Comparison of ENCODE assay signal across 21 cellular contexts in genomic region chr4:84956014-84956413, GRCh38. TPM values are rescaled to one million over a fixed set of nuclear protein-coding genes. Genes with fewer than 3 reads are reported as not detected.
A peak's percentile ranks its signal among the peaks of the same experiment; 100 is the strongest.
DNase-seq lines count a peak whose midpoint lies in the region; ATAC-seq, FAIRE-seq and TF ChIP-seq lines count a peak whose summit lies in the region.
"Had no signal": no experiment of that assay in that cellular context is flagged by ENCODE, and none has a peak within 500 bp of the region (broad histone marks: within the 10 kb centered on the region; RNA-seq: fewer than 3 reads in every experiment).

No MANE protein-coding gene starts in this region.

- H3K9me3 Mint-ChIP-seq in mesothelial cell of epicardium: no peaks in the 10 kb centered on the region
- H3K9me3 Mint-ChIP-seq in stimulated activated naive B cell treated with anti-CD40 and anti-IgM and Interleukin-4, amounts not matched to agents 10 μg/mL and 1 μg/mL and 100 μg/mL, for 72 hours: no peaks in the 10 kb centered on the region
- no peaks in the 10 kb centered on the region for H3K9me3 Mint-ChIP-seq in activated CD4-positive, alpha-beta memory T cell treated with anti-CD3 and anti-CD28 coated beads, Interleukin-2, amount 10 ng/mL, durations not matched to agents 7 days and 5 days
- H3K9me3 Mint-ChIP-seq: activated T-helper 2 cell treated with anti-CD3 and anti-CD28 coated beads, Interferon-gamma antibody, Interleukin-2, Interleukin-4, amounts not matched to agents 10 μg/mL and 5 μg/mL and 100 μg/mL, durations not matched to agents 14 hours and 24 hours and 36 hours; central memory CD8-positive, alpha-beta T cell had no signal

- peak overlapping the region; percentile 31 for H3K27ac Mint-ChIP-seq in mesothelial cell of epicardium
- no peak overlapping the region for H3K27ac Mint-ChIP-seq in stimulated activated naive B cell treated with anti-CD40 and anti-IgM and Interleukin-4, amounts not matched to agents 10 μg/mL and 1 μg/mL and 100 μg/mL, for 72 hours
- no peak overlapping the region for H3K27ac Mint-ChIP-seq in activated CD4-positive, alpha-beta memory T cell treated with anti-CD3 and anti-CD28 coated beads, Interleukin-2, amount 10 ng/mL, durations not matched to agents 7 days and 5 days
- H3K27ac Mint-ChIP-seq: activated T-helper 2 cell treated with anti-CD3 and anti-CD28 coated beads, Interferon-gamma antibody, Interleukin-2, Interleukin-4, amounts not matched to agents 10 μg/mL and 5 μg/mL and 100 μg/mL, durations not matched to agents 14 hours and 24 hours and 36 hours; effector memory CD8-positive, alpha-beta T cell; natural killer cell; T-helper 17 cell had no signal

- no peaks in the 10 kb centered on the region for H3K27me3 ChIP-seq in HL-60 (ENCODE audit: insufficient read depth, poor library complexity, severe bottlenecking)
- H3K27me3 ChIP-seq in bronchial epithelial cell (ENCODE audit: control insufficient read depth, insufficient read depth, low read length): no peaks in the 10 kb centered on the region

- CTCF ChIA-PET in activated CD4-positive, alpha-beta memory T cell treated with anti-CD3 and anti-CD28 coated beads, Interleukin-2, amount 10 ng/mL, durations not matched to agents 7 days and 5 days (lab: Charles Lee): no interaction called here

- no peak overlapping the region for H3K4me3 Mint-ChIP-seq in mesothelial cell of epicardium
- H3K4me3 Mint-ChIP-seq in stimulated activated naive B cell treated with anti-CD40 and anti-IgM and Interleukin-4, amounts not matched to agents 10 μg/mL and 1 μg/mL and 100 μg/mL, for 72 hours: no peak overlapping the region
- no peak overlapping the region for H3K4me3 Mint-ChIP-seq in activated CD4-positive, alpha-beta memory T cell treated with anti-CD3 and anti-CD28 coated beads, Interleukin-2, amount 10 ng/mL, durations not matched to agents 7 days and 5 days
- H3K4me3 Mint-ChIP-seq: central memory CD8-positive, alpha-beta T cell; effector memory CD8-positive, alpha-beta T cell; natural killer cell; T-helper 17 cell had no signal

- H3K4me1 Mint-ChIP-seq in mesothelial cell of epicardium: peaks cover 45% of the 10 kb centered on the region
- no peaks in the 10 kb centered on the region for H3K4me1 Mint-ChIP-seq in stimulated activated naive B cell treated with anti-CD40 and anti-IgM and Interleukin-4, amounts not matched to agents 10 μg/mL and 1 μg/mL and 100 μg/mL, for 72 hours
- no peaks in the 10 kb centered on the region for H3K4me1 Mint-ChIP-seq in activated CD4-positive, alpha-beta memory T cell treated with anti-CD3 and anti-CD28 coated beads, Interleukin-2, amount 10 ng/mL, durations not matched to agents 7 days and 5 days
- H3K4me1 Mint-ChIP-seq: central memory CD8-positive, alpha-beta T cell; natural killer cell; T-helper 17 cell had no signal

- FAIRE-seq in bronchial epithelial cell (lab: Jason Lieb, UNC): no peak
- FAIRE-seq: A549 had no signal

- H3K27me3 Mint-ChIP-seq in mesothelial cell of epicardium (ENCODE audit: low read depth): no peaks in the 10 kb centered on the region
- peaks cover 0 to 6% of the 10 kb centered on the region in 2 donors for H3K27me3 Mint-ChIP-seq in stimulated activated naive B cell treated with anti-CD40 and anti-IgM and Interleukin-4, amounts not matched to agents 10 μg/mL and 1 μg/mL and 100 μg/mL, for 72 hours
- H3K27me3 Mint-ChIP-seq in activated CD4-positive, alpha-beta memory T cell treated with anti-CD3 and anti-CD28 coated beads, Interleukin-2, amount 10 ng/mL, durations not matched to agents 7 days and 5 days: no peaks in the 10 kb centered on the region
- H3K27me3 Mint-ChIP-seq: central memory CD8-positive, alpha-beta T cell; effector memory CD8-positive, alpha-beta T cell had no signal

- H3K27ac ChIP-seq in HL-60 (replicated peaks): no peak overlapping the region
- H3K27ac ChIP-seq: C4-2B, KMS-11 had no signal

- ATAC-seq in stimulated activated naive B cell treated with anti-CD40 and anti-IgM and Interleukin-4, amounts not matched to agents 10 μg/mL and 1 μg/mL and 100 μg/mL, for 72 hours (replicated peaks): no peak
- ATAC-seq: A549; activated CD4-positive, CD25-positive, alpha-beta regulatory T cell treated with anti-CD3 and anti-CD28 coated beads, Interleukin-2, amount 50 U/mL, for 24 hours; effector memory CD8-positive, alpha-beta T cell; natural killer cell; T-helper 17 cell had no signal

- TF ChIP-seq CTCF in HL-60 (IDR thresholded peaks at IDR 0.05; ENCODE audit: insufficient read depth, low read length): no peak
- no peak for TF ChIP-seq CTCF in bronchial epithelial cell (IDR thresholded peaks at IDR 0.05; ENCODE audit: insufficient read depth, low read length, severe bottlenecking)
- no peak for TF ChIP-seq CTCF in mesothelial cell of epicardium (IDR thresholded peaks at IDR 0.05; ENCODE audit: unreplicated experiment)

- peak; percentile 20 for DNase-seq in NCI-H1105 treated with DMSO at 0.1 percent for 48 hours (lab: John Stamatoyannopoulos, UW)
- DNase-seq in NCI-H1105 (lab: John Stamatoyannopoulos, UW): no peak
- peak; percentile 39 to 71 for DNase-seq in HL-60 (ENCODE audit: low read depth in 1 of 2, low spot score in 1 of 2)
- DNase-seq in bronchial epithelial cell (ENCODE audit: low read depth): peak; percentile 74
- DNase-seq in mesothelial cell of epicardium (ENCODE audit: low spot score in 2 of 2, unreplicated experiment in 2 of 2): no peak
- DNase-seq in stimulated activated naive B cell treated with anti-CD40 and anti-IgM and Interleukin-4, amounts not matched to agents 10 μg/mL and 1 μg/mL and 100 μg/mL, for 72 hours: no peak
- DNase-seq in NCI-H2227 treated with DMSO at 0.1 percent for 48 hours (lab: John Stamatoyannopoulos, UW): no peak
- no peak for DNase-seq in activated CD4-positive, alpha-beta memory T cell treated with anti-CD3 and anti-CD28 coated beads, Interleukin-2, amount 10 ng/mL, durations not matched to agents 7 days and 5 days
- DNase-seq: effector memory CD8-positive, alpha-beta T cell; EL; natural killer cell; NCI-H187 treated with DMSO at 0.1 percent for 48 hours; retina; T-helper 17 cell had no signal

- no peaks in the 10 kb centered on the region for H3K36me3 ChIP-seq in bronchial epithelial cell (ENCODE audit: control insufficient read depth, insufficient read depth, low read length)

- H3K4me3 ChIP-seq in HL-60 (replicated peaks; ENCODE audit: insufficient read depth, low read length) (no peak overlapping the region), bronchial epithelial cell (ENCODE audit: low read depth, low read length) (no peak overlapping the region)
- H3K4me3 ChIP-seq: A549, lung had no signal

- POLR2A ChIA-PET in activated CD4-positive, alpha-beta memory T cell treated with anti-CD3 and anti-CD28 coated beads, Interleukin-2, amount 10 ng/mL, durations not matched to agents 7 days and 5 days (lab: Charles Lee): no interaction called here

- H3K36me3 Mint-ChIP-seq in mesothelial cell of epicardium: no peaks in the 10 kb centered on the region
- H3K36me3 Mint-ChIP-seq in stimulated activated naive B cell treated with anti-CD40 and anti-IgM and Interleukin-4, amounts not matched to agents 10 μg/mL and 1 μg/mL and 100 μg/mL, for 72 hours: no peaks in the 10 kb centered on the region
- H3K36me3 Mint-ChIP-seq in activated CD4-positive, alpha-beta memory T cell treated with anti-CD3 and anti-CD28 coated beads, Interleukin-2, amount 10 ng/mL, durations not matched to agents 7 days and 5 days (ENCODE audit: low read depth): no peaks in the 10 kb centered on the region
- H3K36me3 Mint-ChIP-seq: natural killer cell had no signal

RNA-seq across cellular contexts. Expression of gene WDFY3, which starts 10.5 kb away (rescaled TPM):
- total RNA-seq in bronchial epithelial cell (33.2 and 50.4 TPM in 2 replicates), mesothelial cell of epicardium (102 to 115 TPM (median 104 TPM) in 3 replicates)
- total RNA-seq in activated CD4-positive, alpha-beta memory T cell treated with anti-CD3 and anti-CD28 coated beads, Interleukin-2, amount 10 ng/mL, durations not matched to agents 7 days and 5 days: 1 to 10 TPM; 1.4 to 1.5 TPM

Comparison
In these comparisons a context has a peak if more than half of its experiments do, and no peak if none do; other contexts are left out.
1. DNase-seq: peak in NCI-H1105 treated with DMSO at 0.1 percent for 48 hours (single experiment), HL-60 (2 of 2) and bronchial epithelial cell (single experiment); none in NCI-H1105 (single experiment), mesothelial cell of epicardium (0 of 2), stimulated activated naive B cell treated with anti-CD40 and anti-IgM and Interleukin-4, amounts not matched to agents 10 μg/mL and 1 μg/mL and 100 μg/mL, for 72 hours (single experiment), NCI-H2227 treated with DMSO at 0.1 percent for 48 hours (single experiment) and activated CD4-positive, alpha-beta memory T cell treated with anti-CD3 and anti-CD28 coated beads, Interleukin-2, amount 10 ng/mL, durations not matched to agents 7 days and 5 days (single experiment).
2. RNA of gene WDFY3, which starts 10.5 kb away (total RNA-seq): 102 to 115 TPM in mesothelial cell of epicardium and 33.2 to 50.4 TPM in bronchial epithelial cell; 1.4 to 1.5 TPM in activated CD4-positive, alpha-beta memory T cell treated with anti-CD3 and anti-CD28 coated beads, Interleukin-2, amount 10 ng/mL, durations not matched to agents 7 days and 5 days; every median in the first group is over 10 times any median in the second.